In genomic region chr14:31943217-31943616, GRCh38 we compare ENCODE assay signal across 31 cellular contexts.
"Had no signal": no experiment of that assay in that cellular context is flagged by ENCODE, and none has a peak within 500 bp of the region (broad histone marks: within the 10 kb centered on the region; RNA-seq: fewer than 3 reads in every experiment).

No MANE protein-coding gene starts in this region.

- H3K9me3 ChIP-seq: breast epithelium, heart right ventricle, left lung, pancreas, prostate gland, sigmoid colon, stomach, thyroid gland had no signal

- H3K4me1 ChIP-seq: breast epithelium, pancreas, prostate gland, sigmoid colon, thyroid gland had no signal

- H3K27me3 ChIP-seq: breast epithelium, heart right ventricle, left lung, pancreas, sigmoid colon, stomach, thyroid gland had no signal

- H3K27ac Mint-ChIP-seq: activated CD4-positive, alpha-beta memory T cell treated with anti-CD3 and anti-CD28 coated beads for 36 hours; activated CD4-positive, alpha-beta T cell treated with anti-CD3 and anti-CD28 coated beads, Interleukin-2, amount 10 ng/mL, durations not matched to agents 24 days and 14 days; activated naive CD4-positive, alpha-beta T cell treated with anti-CD3 and anti-CD28 coated beads, Interleukin-2, amount 50 U/mL, for 72 hours; activated T-cell treated with anti-CD3 and anti-CD28 coated beads, Interleukin-2, amount 50 U/mL, for 24 hours; dendritic cell treated with granulocyte-macrophage colony-stimulating factor and Interleukin-4, amounts not matched to agents 40 ng/mL and 50 ng/mL, for 4 days; endodermal cell; natural killer cell treated with Interleukin-12 subunit alpha and Interleukin-12 subunit beta and Interleukin-15 and Interleukin-18, amount 100 ng/mL, for 72 hours; stimulated activated naive B cell treated with anti-CD40 and anti-IgM and Interleukin-4, amounts not matched to agents 10 μg/mL and 1 μg/mL and 100 μg/mL, for 72 hours; T-helper 1 cell treated with Interleukin-12 subunit alpha and Interleukin-12 subunit beta and Interleukin-4 antibody, amounts not matched to agents 30 μg/mL and 1 μg/mL, for 36 hours had no signal

- H3K36me3 ChIP-seq: breast epithelium, heart right ventricle, left lung, pancreas, prostate gland, sigmoid colon, stomach, thyroid gland, WERI-Rb-1 had no signal

- ATAC-seq: activated naive CD4-positive, alpha-beta T cell treated with anti-CD3 and anti-CD28 coated beads, Interleukin-2, amount 50 U/mL, for 72 hours; activated T-helper 17 cell treated with anti-CD3 and anti-CD28 coated beads, Interleukin-2, amount 50 U/mL, for 72 hours; esophagus mucosa; heart right ventricle; left lung; natural killer cell treated with Interleukin-12 subunit alpha and Interleukin-12 subunit beta and Interleukin-15 and Interleukin-18, amount 100 ng/mL, for 72 hours; pancreas; stimulated activated naive B cell treated with anti-CD40 and anti-IgM and Interleukin-4, amounts not matched to agents 10 μg/mL and 1 μg/mL and 100 μg/mL, for 72 hours had no signal

- H3K27me3 Mint-ChIP-seq: activated CD4-positive, alpha-beta memory T cell treated with anti-CD3 and anti-CD28 coated beads for 36 hours; activated T-cell treated with anti-CD3 and anti-CD28 coated beads, Interleukin-2, amount 50 U/mL, for 24 hours; activated T-helper 17 cell treated with anti-CD3 and anti-CD28 coated beads, Interleukin-2, amount 50 U/mL, for 72 hours; dendritic cell treated with granulocyte-macrophage colony-stimulating factor and Interleukin-4, amounts not matched to agents 40 ng/mL and 50 ng/mL, for 4 days; stimulated activated naive B cell treated with anti-CD40 and anti-IgM and Interleukin-4, amounts not matched to agents 10 μg/mL and 1 μg/mL and 100 μg/mL, for 72 hours had no signal

- H3K36me3 Mint-ChIP-seq: activated CD4-positive, alpha-beta memory T cell treated with anti-CD3 and anti-CD28 coated beads for 36 hours; activated naive CD4-positive, alpha-beta T cell treated with anti-CD3 and anti-CD28 coated beads, Interleukin-2, amount 50 U/mL, for 72 hours; natural killer cell treated with Interleukin-12 subunit alpha and Interleukin-12 subunit beta and Interleukin-15 and Interleukin-18, amount 100 ng/mL, for 72 hours; stimulated activated naive B cell treated with anti-CD40 and anti-IgM and Interleukin-4, amounts not matched to agents 10 μg/mL and 1 μg/mL and 100 μg/mL, for 72 hours had no signal

- DNase-seq: activated CD4-positive, alpha-beta memory T cell treated with anti-CD3 and anti-CD28 coated beads for 36 hours; activated CD4-positive, alpha-beta T cell treated with anti-CD3 and anti-CD28 coated beads, Interleukin-2, amount 10 ng/mL, durations not matched to agents 24 days and 14 days; activated CD4-positive, CD25-positive, alpha-beta regulatory T cell treated with anti-CD3 and anti-CD28 coated beads, Interleukin-2, amount 50 U/mL, for 72 hours; activated CD8-positive, alpha-beta memory T cell treated with anti-CD3 and anti-CD28 coated beads, Interleukin-2, amount 50 U/mL, for 48 hours; activated gamma-delta T cell treated with Interleukin-2 at 50 U/mL for 16 hours; activated T-cell treated with anti-CD3 and anti-CD28 coated beads, Interleukin-2, amount 50 U/mL, for 24 hours; central memory CD4-positive, alpha-beta T cell; endodermal cell; foreskin fibroblast; heart right ventricle; left lung; mesendoderm; pancreas; retina; sigmoid colon; stimulated activated CD4-positive, alpha-beta T cell treated with anti-CD3 and anti-CD28 coated beads, Interleukin-1b, Interleukin-23, amount 100 ng/mL, for 48 hours; stimulated activated naive B cell treated with anti-CD40 and anti-IgM and Interleukin-4, amounts not matched to agents 10 μg/mL and 1 μg/mL and 100 μg/mL, for 72 hours; stomach; T1000; thyroid gland; WERI-Rb-1 had no signal

- H3K9me3 Mint-ChIP-seq: activated CD4-positive, alpha-beta memory T cell treated with anti-CD3 and anti-CD28 coated beads for 36 hours; activated CD4-positive, alpha-beta T cell treated with anti-CD3 and anti-CD28 coated beads, Interleukin-2, amount 10 ng/mL, durations not matched to agents 24 days and 14 days; activated naive CD4-positive, alpha-beta T cell treated with anti-CD3 and anti-CD28 coated beads, Interleukin-2, amount 50 U/mL, for 72 hours; activated T-cell treated with anti-CD3 and anti-CD28 coated beads, Interleukin-2, amount 50 U/mL, for 24 hours; activated T-helper 17 cell treated with anti-CD3 and anti-CD28 coated beads, Interleukin-2, amount 50 U/mL, for 72 hours; dendritic cell treated with granulocyte-macrophage colony-stimulating factor and Interleukin-4, amounts not matched to agents 40 ng/mL and 50 ng/mL, for 4 days; endodermal cell; natural killer cell treated with Interleukin-12 subunit alpha and Interleukin-12 subunit beta and Interleukin-15 and Interleukin-18, amount 100 ng/mL, for 72 hours; stimulated activated naive B cell treated with anti-CD40 and anti-IgM and Interleukin-4, amounts not matched to agents 10 μg/mL and 1 μg/mL and 100 μg/mL, for 72 hours; T-helper 1 cell treated with Interleukin-12 subunit alpha and Interleukin-12 subunit beta and Interleukin-4 antibody, amounts not matched to agents 30 μg/mL and 1 μg/mL, for 36 hours had no signal

- H3K27ac ChIP-seq: breast epithelium, heart right ventricle, left lung, pancreas, prostate gland, sigmoid colon, thyroid gland, WERI-Rb-1 had no signal

- H3K4me3 Mint-ChIP-seq: activated CD4-positive, alpha-beta memory T cell treated with anti-CD3 and anti-CD28 coated beads for 36 hours; activated CD4-positive, alpha-beta T cell treated with anti-CD3 and anti-CD28 coated beads, Interleukin-2, amount 10 ng/mL, durations not matched to agents 24 days and 14 days; activated T-cell treated with anti-CD3 and anti-CD28 coated beads, Interleukin-2, amount 50 U/mL, for 24 hours; dendritic cell treated with granulocyte-macrophage colony-stimulating factor and Interleukin-4, amounts not matched to agents 40 ng/mL and 50 ng/mL, for 4 days; endodermal cell; natural killer cell treated with Interleukin-12 subunit alpha and Interleukin-12 subunit beta and Interleukin-15 and Interleukin-18, amount 100 ng/mL, for 72 hours; stimulated activated naive B cell treated with anti-CD40 and anti-IgM and Interleukin-4, amounts not matched to agents 10 μg/mL and 1 μg/mL and 100 μg/mL, for 72 hours; T-helper 1 cell treated with Interleukin-12 subunit alpha and Interleukin-12 subunit beta and Interleukin-4 antibody, amounts not matched to agents 30 μg/mL and 1 μg/mL, for 36 hours had no signal

- H3K4me3 ChIP-seq: breast epithelium, heart right ventricle, left lung, lung, pancreas, prostate gland, sigmoid colon, smooth muscle cell, stomach, thyroid gland had no signal
